13 cellular contexts compared by ENCODE assay signal in the genomic region with DNA sequence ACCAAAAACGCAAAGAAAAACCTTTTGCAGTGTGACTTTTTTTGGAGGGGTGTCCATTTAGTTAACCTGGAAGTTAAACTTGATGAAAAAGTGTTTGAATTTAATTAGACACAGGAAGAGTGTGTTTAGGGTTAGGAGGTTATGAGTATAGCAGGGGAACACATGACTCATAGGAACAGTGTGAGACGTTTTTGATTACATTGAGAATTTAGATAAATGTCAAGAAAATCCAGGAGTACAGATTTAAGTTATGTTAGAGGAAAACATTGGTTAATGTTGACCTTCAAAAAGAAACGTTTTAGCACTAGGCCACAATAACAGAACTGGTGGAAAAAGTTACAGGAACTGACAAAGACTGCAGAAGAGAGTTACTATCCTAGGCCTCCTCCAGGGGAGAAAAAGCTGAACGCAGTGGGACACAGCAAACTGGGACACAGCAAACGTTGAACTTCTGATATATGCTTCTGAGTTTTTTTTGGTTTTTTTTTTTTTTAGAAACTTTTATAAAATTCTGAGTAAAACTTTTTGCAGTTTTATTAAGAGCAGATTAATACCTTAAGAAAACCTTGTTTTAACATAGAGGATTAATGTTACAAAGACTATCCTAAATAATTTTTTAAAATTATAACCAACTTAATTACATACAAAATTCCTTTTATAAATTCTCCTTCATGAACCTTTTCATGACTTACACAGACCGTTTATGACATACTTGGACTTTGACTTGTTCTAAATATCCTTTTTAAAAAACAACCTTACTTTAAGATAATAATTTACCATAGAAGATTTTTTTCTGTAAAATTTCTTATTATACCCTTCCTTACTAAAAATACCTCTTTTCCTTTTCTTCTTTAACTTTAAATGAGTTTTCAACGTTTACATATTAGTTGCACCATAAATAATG. TPM values are rescaled to one million over a fixed set of nuclear protein-coding genes. Genes with fewer than 3 reads are reported as not detected.
DNase-seq lines count a peak whose midpoint lies in the region; ATAC-seq and TF ChIP-seq lines count a peak whose summit lies in the region.
"Had no signal": no experiment of that assay in that cellular context is flagged by ENCODE, and none has a peak within 500 bp of the region (broad histone marks: within the 10 kb centered on the region; RNA-seq: fewer than 3 reads in every experiment).

No MANE protein-coding gene starts in this region.

- no peaks in the 10 kb centered on the region for H3K36me3 ChIP-seq in Karpas-422 (ENCODE audit: insufficient read depth, low read length)
- H3K36me3 ChIP-seq in adrenal gland (replicated peaks in 1 of 2): no peaks in the 10 kb centered on the region
- H3K36me3 ChIP-seq: SJSA1 had no signal

- H3K9ac ChIP-seq in Karpas-422 (ENCODE audit: low read length): no peak overlapping the region

- no peak overlapping the region for H3K4me3 Mint-ChIP-seq in activated naive CD8-positive, alpha-beta T cell treated with anti-CD3 and anti-CD28 coated beads for 36 hours
- H3K4me3 Mint-ChIP-seq: activated B cell treated with CpG ODN at 0.5 μM for 24 hours, mesothelial cell of epicardium had no signal

- peak overlapping the region; percentile 70 for H3K27ac Mint-ChIP-seq in activated naive CD8-positive, alpha-beta T cell treated with anti-CD3 and anti-CD28 coated beads for 36 hours
- H3K27ac Mint-ChIP-seq: activated B cell treated with CpG ODN at 0.5 μM for 24 hours, mesothelial cell of epicardium had no signal

- H2AFZ ChIP-seq in Karpas-422 (ENCODE audit: low read length): no peak overlapping the region

- no peak overlapping the region for H3K4me2 ChIP-seq in Karpas-422 (ENCODE audit: low read depth, low read length, poor library complexity, severe bottlenecking)

- no peak for ATAC-seq in GM21528 (IDR thresholded peaks at IDR 0.05; ENCODE audit: low FRiP score, unreplicated experiment)

- DNase-seq in NCI-H2171 treated with DMSO at 0.1 percent for 48 hours (lab: John Stamatoyannopoulos, UW): peak; percentile 37
- DNase-seq in NCI-H2171 (lab: John Stamatoyannopoulos, UW): no peak
- peak; percentile 65 for DNase-seq in Karpas-422
- DNase-seq in activated naive CD8-positive, alpha-beta T cell treated with anti-CD3 and anti-CD28 coated beads for 36 hours: no peak
- peak; percentile 7 to 13 for DNase-seq in lung microvascular endothelial cell (ENCODE audit: low read depth in 2 of 2)
- DNase-seq in adrenal gland: no peak
- no peak for DNase-seq in hypothalamus (lab: John Stamatoyannopoulos, UW)
- DNase-seq: activated B cell treated with CpG ODN at 0.5 μM for 24 hours, activated gamma-delta T cell, NCI-H2029 treated with DMSO at 0.1 percent for 48 hours had no signal

- peaks cover 11% of the 10 kb centered on the region for H3K4me1 Mint-ChIP-seq in activated naive CD8-positive, alpha-beta T cell treated with anti-CD3 and anti-CD28 coated beads for 36 hours
- H3K4me1 Mint-ChIP-seq: activated B cell treated with CpG ODN at 0.5 μM for 24 hours, mesothelial cell of epicardium had no signal

- H3K4me1 ChIP-seq in Karpas-422 (ENCODE audit: low read length) (no peaks in the 10 kb centered on the region), adrenal gland (replicated peaks in 1 of 2) (no peaks in the 10 kb centered on the region)

- no peak for TF ChIP-seq POLR2A in adrenal gland (IDR thresholded peaks at IDR 0.05)

- H3K27me3 Mint-ChIP-seq in activated naive CD8-positive, alpha-beta T cell treated with anti-CD3 and anti-CD28 coated beads for 36 hours: no peaks in the 10 kb centered on the region
- H3K27me3 Mint-ChIP-seq: activated B cell treated with CpG ODN at 0.5 μM for 24 hours had no signal

- H3K9me3 Mint-ChIP-seq in activated naive CD8-positive, alpha-beta T cell treated with anti-CD3 and anti-CD28 coated beads for 36 hours: peaks cover 34% of the 10 kb centered on the region

- WGBS in adrenal gland, 4 donors: 75 to 81% (median 80%) methylated on average over 7 of the region's 7 CpGs

- H3K27ac ChIP-seq in Karpas-422 (ENCODE audit: low read length) (no peak overlapping the region), adrenal gland (no peak overlapping the region)
- H3K27ac ChIP-seq: SJSA1 had no signal

- peaks cover 54% of the 10 kb centered on the region for H3K36me3 Mint-ChIP-seq in activated naive CD8-positive, alpha-beta T cell treated with anti-CD3 and anti-CD28 coated beads for 36 hours

- no peaks in the 10 kb centered on the region for H3K9me2 ChIP-seq in Karpas-422 (replicated peaks; ENCODE audit: insufficient read depth, low read length)

- no peaks in the 10 kb centered on the region for H4K20me1 ChIP-seq in Karpas-422 (ENCODE audit: insufficient read depth, low read depth, low read length)

- H3K9me3 ChIP-seq in Karpas-422 (ENCODE audit: low read length) (peaks cover 19% of the 10 kb centered on the region), adrenal gland (replicated peaks in 1 of 3) (peaks cover 0 to 3% (median 0%) of the 10 kb centered on the region in 3 donors)

- H3K27me3 ChIP-seq in Karpas-422 (ENCODE audit: low read length) (no peaks in the 10 kb centered on the region), adrenal gland (no peaks in the 10 kb centered on the region)
- H3K27me3 ChIP-seq: SJSA1 had no signal

- 0 out of 2 replicates have a peak, but pooled peaks cover 3% of the 10 kb centered on the region for H3K79me2 ChIP-seq in Karpas-422 (ENCODE audit: low read length)

- intact Hi-C loops in adrenal gland (cut with DNase I): no loop called here

- TF ChIP-seq CTCF in adrenal gland (IDR thresholded peaks at IDR 0.05): no peak

- H3K4me3 ChIP-seq in Karpas-422 (ENCODE audit: low read length) (no peak overlapping the region), adrenal gland (no peak overlapping the region)
- H3K4me3 ChIP-seq: SJSA1 had no signal

RNA-seq across cellular contexts. Expression of a gene that starts 22.2 kb away (rescaled TPM):
- 7.9 and 10.9 TPM in 2 replicates for total RNA-seq in Karpas-422 (2014; rRNA removed; shearing (Covaris generic); ENCODE audit: low replicate concordance)
- total RNA-seq in activated naive CD8-positive, alpha-beta T cell treated with anti-CD3 and anti-CD28 coated beads for 36 hours: 10 to 100 TPM; 18.3 to 19.1 TPM
- total RNA-seq in lung microvascular endothelial cell: 11.5 and 12.6 TPM in 2 replicates
- total RNA-seq in adrenal gland: 10 to 100 TPM; 10.6 to 25.9 (median 17.6) TPM
- polyA plus RNA-seq in adrenal gland: 10 to 100 TPM; 10.5 to 21.0 (median 18.1) TPM

Comparison
In these comparisons a context has a peak if more than half of its experiments do, and no peak if none do; other contexts are left out.
1. DNase-seq: peak in NCI-H2171 treated with DMSO at 0.1 percent for 48 hours (single experiment), Karpas-422 (single experiment) and lung microvascular endothelial cell (2 of 2); none in NCI-H2171 (single experiment), activated naive CD8-positive, alpha-beta T cell treated with anti-CD3 and anti-CD28 coated beads for 36 hours (single experiment), adrenal gland (0 of 7) and hypothalamus (0 of 51).